Comparison of ENCODE assay signal across 18 cellular contexts in the genomic region with DNA sequence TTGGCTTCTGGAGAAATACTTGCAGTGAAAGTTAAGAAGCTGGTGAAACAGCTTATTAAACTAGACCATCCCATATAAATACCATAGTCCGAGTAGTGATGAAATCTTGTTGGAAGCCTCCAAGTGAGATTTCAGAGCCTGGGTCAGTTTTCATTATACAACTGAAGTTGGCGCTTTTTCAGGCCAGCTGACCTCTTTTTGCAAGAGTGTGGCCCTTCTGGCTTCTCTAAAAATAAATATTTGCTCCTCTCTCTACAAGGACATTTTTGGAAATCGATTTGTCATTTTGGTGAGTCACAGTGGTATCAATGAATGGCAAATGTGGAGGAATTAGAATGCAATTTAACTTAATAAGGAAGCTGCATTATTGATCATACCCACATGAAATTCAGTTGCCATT. TPM values are rescaled to one million over a fixed set of nuclear protein-coding genes. Genes with fewer than 3 reads are reported as not detected.
DNase-seq lines count a peak whose midpoint lies in the region; ATAC-seq and TF ChIP-seq lines count a peak whose summit lies in the region.
"Had no signal": no experiment of that assay in that cellular context is flagged by ENCODE, and none has a peak within 500 bp of the region (broad histone marks: within the 10 kb centered on the region; RNA-seq: fewer than 3 reads in every experiment).

No MANE protein-coding gene starts in this region.

- no peak for ATAC-seq in GM19467 (IDR thresholded peaks at IDR 0.05; ENCODE audit: unreplicated experiment)
- ATAC-seq: activated naive CD8-positive, alpha-beta T cell treated with anti-CD3 and anti-CD28 coated beads, Interleukin-2, amount 50 U/mL, for 24 hours; CD8-positive, alpha-beta T cell; SK-N-SH treated with all-trans-retinoic acid at 6 μM for 48 hours had no signal

- no peak overlapping the region for H3K4me3 ChIP-seq in breast epithelium

- peak; percentile 11 for DNase-seq in MCF 10A (ENCODE audit: unreplicated experiment)
- DNase-seq in breast epithelium (ENCODE audit: low spot score in 2 of 2) = no peak
- DNase-seq in fibroblast of the conjunctiva (ENCODE audit: low read depth) = peak; percentile 73
- DNase-seq in mucosa of gallbladder (ENCODE audit: low spot score) = peak; percentile 60
- no peak for DNase-seq in HEK293T (ENCODE audit: extremely low spot score)
- DNase-seq in HFFc6 = no peak
- no peak for DNase-seq in NCI-H526 treated with DMSO at 0.1 percent for 48 hours (lab: John Stamatoyannopoulos, UW)
- DNase-seq: 8988T; activated CD4-positive, alpha-beta memory T cell treated with anti-CD3 and anti-CD28 coated beads for 36 hours; activated naive CD8-positive, alpha-beta T cell treated with anti-CD3 and anti-CD28 coated beads, Interleukin-2, amount 50 U/mL, for 24 hours; CD8-positive, alpha-beta T cell; MM.1S; NCI-H2029; NCI-H510A; posterior cingulate gyrus; stimulated activated CD4-positive, alpha-beta T cell treated with anti-CD3 and anti-CD28 coated beads, Interleukin-15, amount 100 ng/mL, for 24 hours had no signal

- no peaks in the 10 kb centered on the region for H3K36me3 ChIP-seq in breast epithelium

- no peaks in the 10 kb centered on the region for H3K27me3 ChIP-seq in breast epithelium

- H3K4me3 Mint-ChIP-seq in MCF 10A (ENCODE audit: unreplicated experiment) (no peak overlapping the region), HFFc6 (no peak overlapping the region)
- H3K4me3 Mint-ChIP-seq: activated CD4-positive, alpha-beta memory T cell treated with anti-CD3 and anti-CD28 coated beads for 36 hours; activated naive CD8-positive, alpha-beta T cell treated with anti-CD3 and anti-CD28 coated beads, Interleukin-2, amount 50 U/mL, for 24 hours; CD8-positive, alpha-beta T cell had no signal

- H3K27ac ChIP-seq in breast epithelium = no peak overlapping the region

- H3K4me1 Mint-ChIP-seq in MCF 10A (ENCODE audit: insufficient read depth, unreplicated experiment) (peaks cover 6% of the 10 kb centered on the region), HFFc6 (ENCODE audit: low read depth) (no peaks in the 10 kb centered on the region)
- H3K4me1 Mint-ChIP-seq: activated naive CD8-positive, alpha-beta T cell treated with anti-CD3 and anti-CD28 coated beads, Interleukin-2, amount 50 U/mL, for 24 hours had no signal

- POLR2A ChIA-PET in MCF 10A (lab: Yijun Ruan, JAX) = interaction anchor here (0.7 kb wide), 2 partner anchors 35 to 93 kb away, joined by 3 read pairs; no protein-coding TSS in a partner anchor
- POLR2A ChIA-PET in HEK293T (lab: Yijun Ruan, JAX) = no interaction called here

- no peaks in the 10 kb centered on the region for H3K27me3 Mint-ChIP-seq in MCF 10A (ENCODE audit: insufficient read depth, unreplicated experiment)
- no peaks in the 10 kb centered on the region; the same call in 1 of the 2 replicates for H3K27me3 Mint-ChIP-seq in HFFc6 (ENCODE audit: insufficient read depth)
- H3K27me3 Mint-ChIP-seq: activated CD4-positive, alpha-beta memory T cell treated with anti-CD3 and anti-CD28 coated beads for 36 hours; activated naive CD8-positive, alpha-beta T cell treated with anti-CD3 and anti-CD28 coated beads, Interleukin-2, amount 50 U/mL, for 24 hours had no signal

- no peak overlapping the region for H3K27ac Mint-ChIP-seq in MCF 10A (ENCODE audit: low read depth, unreplicated experiment)
- H3K27ac Mint-ChIP-seq in HFFc6 = no peak overlapping the region
- H3K27ac Mint-ChIP-seq: activated CD4-positive, alpha-beta memory T cell treated with anti-CD3 and anti-CD28 coated beads for 36 hours; activated naive CD8-positive, alpha-beta T cell treated with anti-CD3 and anti-CD28 coated beads, Interleukin-2, amount 50 U/mL, for 24 hours; CD8-positive, alpha-beta T cell had no signal

- no peak for TF ChIP-seq POLR2A in breast epithelium (IDR thresholded peaks at IDR 0.05)

- intact Hi-C loops in MCF 10A (cut with micrococcal nuclease) = no loop called here
- intact Hi-C loops in breast epithelium (cut with DNase I; ENCODE audit: low total_unique reads) = no loop called here

- H3K9me3 Mint-ChIP-seq in MCF 10A (ENCODE audit: unreplicated experiment) (no peaks in the 10 kb centered on the region), HFFc6 (peaks cover 13% of the 10 kb centered on the region)
- H3K9me3 Mint-ChIP-seq: activated CD4-positive, alpha-beta memory T cell treated with anti-CD3 and anti-CD28 coated beads for 36 hours; CD8-positive, alpha-beta T cell had no signal

- TF ChIP-seq CTCF in MCF 10A (IDR thresholded peaks at IDR 0.05; ENCODE audit: unreplicated experiment) = no peak
- TF ChIP-seq CTCF in breast epithelium (IDR thresholded peaks at IDR 0.05) = no peak
- no peak for TF ChIP-seq CTCF in HFFc6 (IDR thresholded peaks at IDR 0.05)

- no peaks in the 10 kb centered on the region for H3K36me3 Mint-ChIP-seq in MCF 10A (ENCODE audit: insufficient read depth, unreplicated experiment)
- H3K36me3 Mint-ChIP-seq in HFFc6 (ENCODE audit: low read depth) = no peaks in the 10 kb centered on the region; the same call in 1 of the 2 replicates
- H3K36me3 Mint-ChIP-seq: activated CD4-positive, alpha-beta memory T cell treated with anti-CD3 and anti-CD28 coated beads for 36 hours; CD8-positive, alpha-beta T cell had no signal

- H3K4me1 ChIP-seq in breast epithelium = no peaks in the 10 kb centered on the region

- BruUV-seq in MCF 10A (replicated peaks; lab: Mats Ljungman, UMichigan) = no TSS peak

- H3K9me3 ChIP-seq in breast epithelium = no peaks in the 10 kb centered on the region

- CTCF ChIA-PET in MCF 10A (lab: Yijun Ruan, JAX) (no interaction called here), HEK293T (lab: Yijun Ruan, JAX) (no interaction called here)

TF ChIP-seq in HEK293T, 16 proteins besides CTCF, POLR2A, EP300 and RAD21:
- TF ChIP-seq BHLHE40 (IDR thresholded peaks at IDR 0.05; ENCODE audit: borderline replicate concordance) (no peak), ARNT (IDR thresholded peaks at IDR 0.05) (no peak), HDGF (IDR thresholded peaks at IDR 0.05; ENCODE audit: borderline replicate concordance) (no peak), CTBP1 (IDR thresholded peaks at IDR 0.05; ENCODE audit: borderline replicate concordance) (no peak), FOXA1 (IDR thresholded peaks at IDR 0.05) (no peak), NFRKB (IDR thresholded peaks at IDR 0.05) (no peak), SP1 (IDR thresholded peaks at IDR 0.05) (no peak), FOXK2 (IDR thresholded peaks at IDR 0.05) (no peak), LEF1 (IDR thresholded peaks at IDR 0.05; ENCODE audit: borderline replicate concordance) (no peak)
TF ChIP-seq in HEK293T: peak in this region for 0.

RNA-seq across cellular contexts. Expression of a gene that starts 51.3 kb away (rescaled TPM):
- 3.8 and 4.2 TPM in 2 replicates for total RNA-seq in MCF 10A (2022)
- 10 to 100 TPM; 29.8 to 40.2 (median 39.2) TPM for total RNA-seq in breast epithelium
- total RNA-seq in mucosa of gallbladder = 7.1 TPM
- not detected for total RNA-seq in HFFc6 (2021; fragmentation: NEBNext Ultra II Directional; extraction: Animal tissue kit (Norgen Biotek cat#: 25700))
- total RNA-seq: activated CD4-positive, alpha-beta memory T cell treated with anti-CD3 and anti-CD28 coated beads for 36 hours; CD8-positive, alpha-beta T cell had no signal

Comparison
In these comparisons a context has a peak if more than half of its experiments do, and no peak if none do; other contexts are left out.
1. DNase-seq: peak in MCF 10A (single experiment), fibroblast of the conjunctiva (single experiment) and mucosa of gallbladder (single experiment); none in breast epithelium (0 of 2), HEK293T (single experiment), HFFc6 (single experiment) and NCI-H526 treated with DMSO at 0.1 percent for 48 hours (single experiment).